In the genomic region with DNA sequence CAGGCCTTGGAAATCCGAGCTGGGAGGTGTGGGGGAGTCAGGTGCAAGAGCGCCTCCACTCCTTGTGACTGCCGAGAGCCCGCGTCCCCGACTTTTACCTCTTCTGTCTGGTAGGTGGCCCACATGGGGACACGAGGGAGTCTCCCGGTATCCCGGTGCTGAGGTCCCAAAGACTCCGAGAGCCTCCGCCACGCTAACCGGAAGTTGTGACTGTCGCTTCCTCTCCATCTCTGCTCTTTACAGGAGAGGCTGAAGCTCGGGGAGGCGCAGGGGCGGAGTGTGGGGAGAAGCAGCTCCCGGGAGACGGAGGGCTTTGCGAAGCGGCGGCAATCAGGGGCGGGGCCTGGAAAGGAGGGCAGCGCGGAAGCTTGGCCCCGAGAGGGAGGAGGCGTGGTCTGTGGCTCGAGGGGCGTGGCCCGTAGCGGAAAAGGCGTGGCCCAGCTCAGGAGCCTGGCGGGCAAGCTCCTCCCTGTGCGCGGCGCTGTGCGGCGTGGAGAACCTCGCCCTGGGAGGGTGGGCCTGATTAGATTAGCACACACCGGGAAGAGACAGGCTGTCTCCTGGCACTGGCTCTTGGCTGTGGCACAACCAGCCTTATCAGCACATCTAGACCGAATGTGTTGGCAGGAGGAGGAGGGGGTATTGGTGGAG, we compare ENCODE assay signal across 1 cellular context.
TF ChIP-seq lines count a peak whose summit lies in the region.

No MANE protein-coding gene starts in this region.

TF ChIP-seq in K562, 482 proteins besides CTCF, POLR2A, EP300 and RAD21 (continues in another document):
- TF ChIP-seq ZNF639 (CRISPR knock-in tag; conservative IDR thresholded peaks at IDR 0.05 in 1 of 2, IDR thresholded peaks at IDR 0.05 in 1 of 2), result peak in 1 of 2 experiments; percentile 67; a peak in 2 of 4 replicates
- 0 out of 2 replicates have a peak, but pooled peaks have one; percentile 17 for TF ChIP-seq SMARCA4 (IDR thresholded peaks at IDR 0.05)
- no peak for TF ChIP-seq HMG20A (CRISPR knock-in tag; conservative IDR thresholded peaks at IDR 0.05)
- peak in 1 of 2 experiments; percentile 80; a peak in 1 of 4 replicates for TF ChIP-seq SRF (CRISPR knock-in tag; IDR thresholded peaks at IDR 0.05)
- TF ChIP-seq FIP1L1 (IDR thresholded peaks at IDR 0.05; ENCODE audit: low read depth, low read length, poor library complexity, severe bottlenecking), result no peak
- TF ChIP-seq ATF1 (CRISPR knock-in tag; IDR thresholded peaks at IDR 0.05), result no peak
- peak; percentile 33; the same call in 1 of the 2 replicates for TF ChIP-seq ATF1 (tag; IDR thresholded peaks at IDR 0.05)
- TF ChIP-seq TAF1 (IDR thresholded peaks at IDR 0.05; ENCODE audit: control insufficient read depth, extremely low read depth, insufficient read depth, low read length, severe bottlenecking), result peak; percentile 53
- no peak for TF ChIP-seq HEY1 (CRISPR knock-in tag; IDR thresholded peaks at IDR 0.05; ENCODE audit: borderline replicate concordance)
- TF ChIP-seq, protein P1, sequence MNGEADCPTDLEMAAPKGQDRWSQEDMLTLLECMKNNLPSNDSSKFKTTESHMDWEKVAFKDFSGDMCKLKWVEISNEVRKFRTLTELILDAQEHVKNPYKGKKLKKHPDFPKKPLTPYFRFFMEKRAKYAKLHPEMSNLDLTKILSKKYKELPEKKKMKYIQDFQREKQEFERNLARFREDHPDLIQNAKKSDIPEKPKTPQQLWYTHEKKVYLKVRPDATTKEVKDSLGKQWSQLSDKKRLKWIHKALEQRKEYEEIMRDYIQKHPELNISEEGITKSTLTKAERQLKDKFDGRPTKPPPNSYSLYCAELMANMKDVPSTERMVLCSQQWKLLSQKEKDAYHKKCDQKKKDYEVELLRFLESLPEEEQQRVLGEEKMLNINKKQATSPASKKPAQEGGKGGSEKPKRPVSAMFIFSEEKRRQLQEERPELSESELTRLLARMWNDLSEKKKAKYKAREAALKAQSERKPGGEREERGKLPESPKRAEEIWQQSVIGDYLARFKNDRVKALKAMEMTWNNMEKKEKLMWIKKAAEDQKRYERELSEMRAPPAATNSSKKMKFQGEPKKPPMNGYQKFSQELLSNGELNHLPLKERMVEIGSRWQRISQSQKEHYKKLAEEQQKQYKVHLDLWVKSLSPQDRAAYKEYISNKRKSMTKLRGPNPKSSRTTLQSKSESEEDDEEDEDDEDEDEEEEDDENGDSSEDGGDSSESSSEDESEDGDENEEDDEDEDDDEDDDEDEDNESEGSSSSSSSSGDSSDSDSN (IDR thresholded peaks at IDR 0.05; ENCODE audit: borderline replicate concordance in 1 of 2, low read depth in 2 of 2, low read length in 2 of 2), result 0 out of 4 replicates have a peak, but pooled peaks of 1 of the 2 experiments have one; percentile 41
- peak in 1 of 2 experiments; percentile 55; a peak in 2 of 4 replicates for TF ChIP-seq MAZ (CRISPR knock-in tag; conservative IDR thresholded peaks at IDR 0.05 in 1 of 2, IDR thresholded peaks at IDR 0.05 in 1 of 2)
- TF ChIP-seq NCOA4 (IDR thresholded peaks at IDR 0.05; ENCODE audit: partially characterized antibody), result no peak
- 0 out of 2 replicates have a peak, but pooled peaks have one; percentile 34 for TF ChIP-seq ATF7 (IDR thresholded peaks at IDR 0.05)
- TF ChIP-seq, protein P2, sequence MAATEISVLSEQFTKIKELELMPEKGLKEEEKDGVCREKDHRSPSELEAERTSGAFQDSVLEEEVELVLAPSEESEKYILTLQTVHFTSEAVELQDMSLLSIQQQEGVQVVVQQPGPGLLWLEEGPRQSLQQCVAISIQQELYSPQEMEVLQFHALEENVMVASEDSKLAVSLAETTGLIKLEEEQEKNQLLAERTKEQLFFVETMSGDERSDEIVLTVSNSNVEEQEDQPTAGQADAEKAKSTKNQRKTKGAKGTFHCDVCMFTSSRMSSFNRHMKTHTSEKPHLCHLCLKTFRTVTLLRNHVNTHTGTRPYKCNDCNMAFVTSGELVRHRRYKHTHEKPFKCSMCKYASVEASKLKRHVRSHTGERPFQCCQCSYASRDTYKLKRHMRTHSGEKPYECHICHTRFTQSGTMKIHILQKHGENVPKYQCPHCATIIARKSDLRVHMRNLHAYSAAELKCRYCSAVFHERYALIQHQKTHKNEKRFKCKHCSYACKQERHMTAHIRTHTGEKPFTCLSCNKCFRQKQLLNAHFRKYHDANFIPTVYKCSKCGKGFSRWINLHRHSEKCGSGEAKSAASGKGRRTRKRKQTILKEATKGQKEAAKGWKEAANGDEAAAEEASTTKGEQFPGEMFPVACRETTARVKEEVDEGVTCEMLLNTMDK (IDR thresholded peaks at IDR 0.05; ENCODE audit: borderline replicate concordance, insufficient read depth, low read depth, low read length, poor library complexity, severe bottlenecking), result peak; percentile 64
- peak; percentile 42; the same call in 1 of the 2 replicates for TF ChIP-seq MTA3 (IDR thresholded peaks at IDR 0.05; ENCODE audit: borderline replicate concordance)
- TF ChIP-seq CBFB (CRISPR knock-in tag; IDR thresholded peaks at IDR 0.05), result no peak
- no peak for TF ChIP-seq ZNF75A (CRISPR knock-in tag; IDR thresholded peaks at IDR 0.05)
- TF ChIP-seq GABPA (tag; conservative IDR thresholded peaks at IDR 0.05; ENCODE audit: low read depth), result peak; percentile 89
- TF ChIP-seq MAX (CRISPR knock-in tag; IDR thresholded peaks at IDR 0.05), result no peak
- no peak for TF ChIP-seq CBX8 (IDR thresholded peaks at IDR 0.05; ENCODE audit: borderline replicate concordance, extremely low read depth, low read depth, low read length, poor library complexity, severe bottlenecking)
- TF ChIP-seq ZBTB49 (CRISPR knock-in tag; IDR thresholded peaks at IDR 0.05; ENCODE audit: borderline replicate concordance), result no peak
- TF ChIP-seq, protein P3, sequence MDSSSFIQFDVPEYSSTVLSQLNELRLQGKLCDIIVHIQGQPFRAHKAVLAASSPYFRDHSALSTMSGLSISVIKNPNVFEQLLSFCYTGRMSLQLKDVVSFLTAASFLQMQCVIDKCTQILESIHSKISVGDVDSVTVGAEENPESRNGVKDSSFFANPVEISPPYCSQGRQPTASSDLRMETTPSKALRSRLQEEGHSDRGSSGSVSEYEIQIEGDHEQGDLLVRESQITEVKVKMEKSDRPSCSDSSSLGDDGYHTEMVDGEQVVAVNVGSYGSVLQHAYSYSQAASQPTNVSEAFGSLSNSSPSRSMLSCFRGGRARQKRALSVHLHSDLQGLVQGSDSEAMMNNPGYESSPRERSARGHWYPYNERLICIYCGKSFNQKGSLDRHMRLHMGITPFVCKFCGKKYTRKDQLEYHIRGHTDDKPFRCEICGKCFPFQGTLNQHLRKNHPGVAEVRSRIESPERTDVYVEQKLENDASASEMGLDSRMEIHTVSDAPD (CRISPR knock-in tag; IDR thresholded peaks at IDR 0.05), result no peak
- TF ChIP-seq SNRNP70 (optimal IDR thresholded peaks at IDR 0.05; ENCODE audit: low read depth, low read length), result no peak
- TF ChIP-seq, protein P4, sequence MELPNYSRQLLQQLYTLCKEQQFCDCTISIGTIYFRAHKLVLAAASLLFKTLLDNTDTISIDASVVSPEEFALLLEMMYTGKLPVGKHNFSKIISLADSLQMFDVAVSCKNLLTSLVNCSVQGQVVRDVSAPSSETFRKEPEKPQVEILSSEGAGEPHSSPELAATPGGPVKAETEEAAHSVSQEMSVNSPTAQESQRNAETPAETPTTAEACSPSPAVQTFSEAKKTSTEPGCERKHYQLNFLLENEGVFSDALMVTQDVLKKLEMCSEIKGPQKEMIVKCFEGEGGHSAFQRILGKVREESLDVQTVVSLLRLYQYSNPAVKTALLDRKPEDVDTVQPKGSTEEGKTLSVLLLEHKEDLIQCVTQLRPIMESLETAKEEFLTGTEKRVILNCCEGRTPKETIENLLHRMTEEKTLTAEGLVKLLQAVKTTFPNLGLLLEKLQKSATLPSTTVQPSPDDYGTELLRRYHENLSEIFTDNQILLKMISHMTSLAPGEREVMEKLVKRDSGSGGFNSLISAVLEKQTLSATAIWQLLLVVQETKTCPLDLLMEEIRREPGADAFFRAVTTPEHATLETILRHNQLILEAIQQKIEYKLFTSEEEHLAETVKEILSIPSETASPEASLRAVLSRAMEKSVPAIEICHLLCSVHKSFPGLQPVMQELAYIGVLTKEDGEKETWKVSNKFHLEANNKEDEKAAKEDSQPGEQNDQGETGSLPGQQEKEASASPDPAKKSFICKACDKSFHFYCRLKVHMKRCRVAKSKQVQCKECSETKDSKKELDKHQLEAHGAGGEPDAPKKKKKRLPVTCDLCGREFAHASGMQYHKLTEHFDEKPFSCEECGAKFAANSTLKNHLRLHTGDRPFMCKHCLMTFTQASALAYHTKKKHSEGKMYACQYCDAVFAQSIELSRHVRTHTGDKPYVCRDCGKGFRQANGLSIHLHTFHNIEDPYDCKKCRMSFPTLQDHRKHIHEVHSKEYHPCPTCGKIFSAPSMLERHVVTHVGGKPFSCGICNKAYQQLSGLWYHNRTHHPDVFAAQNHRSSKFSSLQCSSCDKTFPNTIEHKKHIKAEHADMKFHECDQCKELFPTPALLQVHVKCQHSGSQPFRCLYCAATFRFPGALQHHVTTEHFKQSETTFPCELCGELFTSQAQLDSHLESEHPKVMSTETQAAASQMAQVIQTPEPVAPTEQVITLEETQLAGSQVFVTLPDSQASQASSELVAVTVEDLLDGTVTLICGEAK (IDR thresholded peaks at IDR 0.05), result peak; percentile 81
- TF ChIP-seq, protein P4 (CRISPR knock-in tag; IDR thresholded peaks at IDR 0.05), result no peak
- TF ChIP-seq L3MBTL2 (IDR thresholded peaks at IDR 0.05), result peak; percentile 67; the same call in 1 of the 2 replicates
- peak; percentile 88 for TF ChIP-seq RBFOX2 (IDR thresholded peaks at IDR 0.05; ENCODE audit: low read depth, low read length)
- no peak for TF ChIP-seq ID3 (CRISPR knock-in tag; IDR thresholded peaks at IDR 0.05)
- no peak for TF ChIP-seq ID3 (tag; IDR thresholded peaks at IDR 0.05)
- peak; percentile 82 for TF ChIP-seq POLR2G (IDR thresholded peaks at IDR 0.05; ENCODE audit: low read depth, low read length)
